1 cellular context compared by ENCODE assay signal in genomic region chr11:102367364-102367763, GRCh38.
TF ChIP-seq lines count a peak whose summit lies in the region.

No MANE protein-coding gene starts in this region.

TF ChIP-seq in liver, 16 proteins besides CTCF, POLR2A, EP300 and RAD21:
- TF ChIP-seq NR2F2 (IDR thresholded peaks at IDR 0.05) (peak; percentile 26), REST (IDR thresholded peaks at IDR 0.05) (no peak)
TF ChIP-seq in liver: peak in this region for 1.
